In genomic region chr3:71254658-71255057, GRCh38 we compare ENCODE assay signal across 13 cellular contexts.
DNase-seq lines count a peak whose midpoint lies in the region; ATAC-seq, FAIRE-seq and TF ChIP-seq lines count a peak whose summit lies in the region.
"Had no signal": no experiment of that assay in that cellular context is flagged by ENCODE, and none has a peak within 500 bp of the region (broad histone marks: within the 10 kb centered on the region; RNA-seq: fewer than 3 reads in every experiment).

No MANE protein-coding gene starts in this region.

- H3K4me1 Mint-ChIP-seq in activated naive CD8-positive, alpha-beta T cell treated with anti-CD3 and anti-CD28 coated beads for 36 hours, result peaks cover 78% of the 10 kb centered on the region

- TF ChIP-seq CTCF in pancreas (IDR thresholded peaks at IDR 0.05), result no peak

- H3K9me3 ChIP-seq in pancreas, result no peaks in the 10 kb centered on the region
- H3K9me3 ChIP-seq: BLaER1 treated with 17β-estradiol and CSF1 and Interleukin-3, amounts not matched to agents 10 nM and 100 nM had no signal

- H3K4me3 ChIP-seq in pancreas, result no peak overlapping the region
- H3K4me3 ChIP-seq: BLaER1 treated with 17β-estradiol and CSF1 and Interleukin-3, amounts not matched to agents 10 nM and 100 nM; SK-N-MC had no signal

- peak overlapping the region; percentile 50 to 74 (median 68) for H3K27ac ChIP-seq in pancreas
- H3K27ac ChIP-seq: BLaER1 treated with 17β-estradiol and CSF1 and Interleukin-3, amounts not matched to agents 10 nM and 100 nM; SK-N-MC had no signal

- TF ChIP-seq POLR2A in erythroblast (IDR thresholded peaks at IDR 0.05; ENCODE audit: low read length), result no peak

- no peaks in the 10 kb centered on the region for H3K27me3 Mint-ChIP-seq in activated naive CD8-positive, alpha-beta T cell treated with anti-CD3 and anti-CD28 coated beads for 36 hours

- peak overlapping the region; percentile 75 for H3K27ac Mint-ChIP-seq in activated naive CD8-positive, alpha-beta T cell treated with anti-CD3 and anti-CD28 coated beads for 36 hours

- peaks cover 17 to 27% (median 23%) of the 10 kb centered on the region in 3 donors for H3K4me1 ChIP-seq in pancreas
- H3K4me1 ChIP-seq: BLaER1 treated with 17β-estradiol and CSF1 and Interleukin-3, amounts not matched to agents 10 nM and 100 nM had no signal

- FAIRE-seq in pancreas (lab: Jason Lieb, UNC), result no peak

- H3K4me3 Mint-ChIP-seq in activated naive CD8-positive, alpha-beta T cell treated with anti-CD3 and anti-CD28 coated beads for 36 hours, result no peak overlapping the region

- peak in 3 of 4 donors; percentile 24 to 55 (median 35) for ATAC-seq in pancreas
- ATAC-seq in GM19395 (IDR thresholded peaks at IDR 0.05; ENCODE audit: unreplicated experiment), result no peak

- H3K9me3 Mint-ChIP-seq in activated naive CD8-positive, alpha-beta T cell treated with anti-CD3 and anti-CD28 coated beads for 36 hours, result peaks cover 10% of the 10 kb centered on the region

- H3K36me3 ChIP-seq in pancreas, result no peaks in the 10 kb centered on the region
- H3K36me3 ChIP-seq: BLaER1 treated with 17β-estradiol and CSF1 and Interleukin-3, amounts not matched to agents 10 nM and 100 nM had no signal

- H3K27me3 ChIP-seq in pancreas, result no peaks in the 10 kb centered on the region
- H3K27me3 ChIP-seq: BLaER1 treated with 17β-estradiol and CSF1 and Interleukin-3, amounts not matched to agents 10 nM and 100 nM had no signal

- peaks cover 75% of the 10 kb centered on the region for H3K36me3 Mint-ChIP-seq in activated naive CD8-positive, alpha-beta T cell treated with anti-CD3 and anti-CD28 coated beads for 36 hours

- DNase-seq in AG20443 (ENCODE audit: low spot score), result peak; percentile 19
- no peak for DNase-seq in activated naive CD8-positive, alpha-beta T cell treated with anti-CD3 and anti-CD28 coated beads for 36 hours
- peak; percentile 6 for DNase-seq in glomerular visceral epithelial cell (ENCODE audit: extremely low spot score)
- DNase-seq in pancreas, result no peak
- DNase-seq in erythroblast (lab: John Stamatoyannopoulos, UW), result no peak
- DNase-seq in HCEC 1CT, result no peak
- DNase-seq in HuH-7 (ENCODE audit: low spot score), result no peak
- DNase-seq: activated CD4-positive, CD25-positive, alpha-beta regulatory T cell; activated T-cell treated with anti-CD3 and anti-CD28 coated beads, Interleukin-2, amount 50 U/mL, for 1 hour; NCI-H2107 had no signal

- WGBS in pancreas, 2 donors, result 23 to 28% methylated on average over 3 of the region's 3 CpGs

- intact Hi-C loops in pancreas (cut with DNase I), result loop anchor here in 1 of 3 donors (10.0 kb wide), 1 partner anchor 90 kb away; no protein-coding TSS in a partner anchor

Comparison
In these comparisons a context has a peak if more than half of its experiments do, and no peak if none do; other contexts are left out.
1. DNase-seq: peak in AG20443 (single experiment) and glomerular visceral epithelial cell (single experiment); none in activated naive CD8-positive, alpha-beta T cell treated with anti-CD3 and anti-CD28 coated beads for 36 hours (single experiment), pancreas (0 of 6), erythroblast (0 of 2), HCEC 1CT (single experiment) and HuH-7 (single experiment).